In genomic region chr11:126114486-126115252, GRCh38 we compare ENCODE assay signal across 10 cellular contexts. TPM values are rescaled to one million over a fixed set of nuclear protein-coding genes. Genes with fewer than 3 reads are reported as not detected.
DNase-seq lines count a peak whose midpoint lies in the region; TF ChIP-seq lines count a peak whose summit lies in the region.
"Had no signal": no experiment of that assay in that cellular context is flagged by ENCODE, and none has a peak within 500 bp of the region (broad histone marks: within the 10 kb centered on the region; RNA-seq: fewer than 3 reads in every experiment).

No MANE protein-coding gene starts in this region.

- no peaks in the 10 kb centered on the region for H3K36me3 ChIP-seq in skeletal muscle tissue (ENCODE audit: control insufficient read depth in 3 of 3, insufficient read depth in 3 of 3, low read length in 3 of 3)

- no peak overlapping the region for H3K4me3 Mint-ChIP-seq in activated T-cell treated with anti-CD3 and anti-CD28 coated beads, Interleukin-2, amount 50 U/mL, for 24 hours
- no peak overlapping the region for H3K4me3 Mint-ChIP-seq in endothelial cell (ENCODE audit: unreplicated experiment)
- H3K4me3 Mint-ChIP-seq: activated CD8-positive, alpha-beta T cell treated with anti-CD3 and anti-CD28 coated beads, Interleukin-2, amount 10 ng/mL, durations not matched to agents 7 days and 5 days had no signal

- H3K27me3 ChIP-seq in skeletal muscle tissue (ENCODE audit: control insufficient read depth in 3 of 3, insufficient read depth in 3 of 3, low read length in 3 of 3) = no peaks in the 10 kb centered on the region

- no peaks in the 10 kb centered on the region for H3K9me3 Mint-ChIP-seq in activated T-cell treated with anti-CD3 and anti-CD28 coated beads, Interleukin-2, amount 50 U/mL, for 24 hours
- no peaks in the 10 kb centered on the region for H3K9me3 Mint-ChIP-seq in endothelial cell (ENCODE audit: unreplicated experiment)

- peaks cover 2% of the 10 kb centered on the region for H3K4me1 Mint-ChIP-seq in activated T-cell treated with anti-CD3 and anti-CD28 coated beads, Interleukin-2, amount 50 U/mL, for 24 hours (ENCODE audit: low read depth)
- H3K4me1 Mint-ChIP-seq in endothelial cell (ENCODE audit: unreplicated experiment) = peaks cover 3% of the 10 kb centered on the region

- DNase-seq in H4 (ENCODE audit: low spot score) = peak; percentile 49
- DNase-seq in NCI-H524 treated with DMSO at 0.1 percent for 48 hours (lab: John Stamatoyannopoulos, UW) = peak; percentile 82
- peak; percentile 51 for DNase-seq in fibroblast of villous mesenchyme (ENCODE audit: low read depth)
- no peak for DNase-seq in activated T-cell treated with anti-CD3 and anti-CD28 coated beads, Interleukin-2, amount 50 U/mL, for 24 hours
- no peak for DNase-seq in glomerular visceral epithelial cell (ENCODE audit: extremely low spot score)
- DNase-seq in COLO829 (ENCODE audit: low spot score) = no peak
- DNase-seq in endothelial cell (ENCODE audit: low spot score) = no peak
- DNase-seq: activated CD8-positive, alpha-beta T cell treated with anti-CD3 and anti-CD28 coated beads, Interleukin-2, amount 10 ng/mL, durations not matched to agents 7 days and 5 days; hippocampal formation had no signal

- no peaks in the 10 kb centered on the region for H3K9me3 ChIP-seq in skeletal muscle tissue (ENCODE audit: control insufficient read depth in 3 of 3, low read length in 3 of 3)

- H3K4me3 ChIP-seq in fibroblast of villous mesenchyme (ENCODE audit: low read depth, low read length) (no peak overlapping the region), skeletal muscle tissue (ENCODE audit: low read length in 3 of 3) (peak overlapping the region in 2 of 3 donors; percentile 11 to 41)

- no peaks in the 10 kb centered on the region for H3K36me3 Mint-ChIP-seq in activated T-cell treated with anti-CD3 and anti-CD28 coated beads, Interleukin-2, amount 50 U/mL, for 24 hours (ENCODE audit: low read depth)
- no peaks in the 10 kb centered on the region for H3K36me3 Mint-ChIP-seq in endothelial cell (ENCODE audit: low read depth, unreplicated experiment)

- H3K9ac ChIP-seq in skeletal muscle tissue (ENCODE audit: low read depth in 1 of 3, low read length in 3 of 3) = peak overlapping the region; percentile 56 to 63 (median 63)

- H3K27me3 Mint-ChIP-seq in activated T-cell treated with anti-CD3 and anti-CD28 coated beads, Interleukin-2, amount 50 U/mL, for 24 hours = no peaks in the 10 kb centered on the region
- H3K27me3 Mint-ChIP-seq in endothelial cell (ENCODE audit: unreplicated experiment) = peaks cover 9% of the 10 kb centered on the region

- TF ChIP-seq CTCF in fibroblast of villous mesenchyme (IDR thresholded peaks at IDR 0.05; ENCODE audit: insufficient read depth, low read depth, low read length) (no peak), endothelial cell (IDR thresholded peaks at IDR 0.05; ENCODE audit: unreplicated experiment) (no peak)

- H3K27ac ChIP-seq in skeletal muscle tissue (ENCODE audit: low read depth, low read length) = peak overlapping the region; percentile 87

- H3K27ac Mint-ChIP-seq in activated T-cell treated with anti-CD3 and anti-CD28 coated beads, Interleukin-2, amount 50 U/mL, for 24 hours = no peak overlapping the region
- H3K27ac Mint-ChIP-seq in endothelial cell (ENCODE audit: unreplicated experiment) = no peak overlapping the region
- H3K27ac Mint-ChIP-seq: activated CD8-positive, alpha-beta T cell treated with anti-CD3 and anti-CD28 coated beads, Interleukin-2, amount 10 ng/mL, durations not matched to agents 7 days and 5 days had no signal

- H3K4me1 ChIP-seq in skeletal muscle tissue (ENCODE audit: control insufficient read depth in 3 of 3, insufficient read depth in 3 of 3, low read length in 3 of 3) = peaks cover 61 to 67% (median 64%) of the 10 kb centered on the region in 3 donors

RNA-seq across cellular contexts. Expression of gene CDON, which starts 52.0 kb away (rescaled TPM):
- total RNA-seq in H4 (2014; rRNA removed; shearing (Covaris generic)) = 10.1 and 13.4 TPM in 2 replicates
- total RNA-seq in fibroblast of villous mesenchyme (2.3 and 2.6 TPM in 2 replicates), skeletal muscle tissue (28.7 TPM), endothelial cell (ENCODE audit: unreplicated experiment) (25.2 TPM)

Comparison
In these comparisons a context has a peak if more than half of its experiments do, and no peak if none do; other contexts are left out.
1. DNase-seq: peak in H4 (single experiment), NCI-H524 treated with DMSO at 0.1 percent for 48 hours (single experiment) and fibroblast of villous mesenchyme (single experiment); none in activated T-cell treated with anti-CD3 and anti-CD28 coated beads, Interleukin-2, amount 50 U/mL, for 24 hours (single experiment), glomerular visceral epithelial cell (single experiment), COLO829 (single experiment) and endothelial cell (single experiment).